ENCODE assay signal across 9 cellular contexts in genomic region chr19:30029721-30030510, GRCh38.
DNase-seq lines count a peak whose midpoint lies in the region; ATAC-seq and TF ChIP-seq lines count a peak whose summit lies in the region.
"Had no signal": no experiment of that assay in that cellular context is flagged by ENCODE, and none has a peak within 500 bp of the region (broad histone marks: within the 10 kb centered on the region; RNA-seq: fewer than 3 reads in every experiment).

No MANE protein-coding gene starts in this region.

- H3K36me3 ChIP-seq in MG63 (peaks cover 87% of the 10 kb centered on the region), hepatocyte (replicated peaks; ENCODE audit: insufficient read depth, low read depth) (no peaks in the 10 kb centered on the region)

- CTCF ChIA-PET in CD4-positive, alpha-beta T cell (lab: Charles Lee): interaction anchor here (1.0 kb wide), 1 partner anchor 9 kb away, joined by 3 read pairs; no protein-coding TSS in a partner anchor

- H3K27ac Mint-ChIP-seq in CD4-positive, alpha-beta T cell: no peak overlapping the region

- no peaks in the 10 kb centered on the region for H3K4me1 ChIP-seq in hepatocyte (ENCODE audit: insufficient read depth)

- DNase-seq in HFF-Myc (ENCODE audit: extremely low read depth, low read depth) (peak; percentile 43), MG63 (peak; percentile 23), hepatocyte (ENCODE audit: low spot score) (no peak), NCI-H187 treated with DMSO at 0.1 percent for 48 hours (lab: John Stamatoyannopoulos, UW) (no peak), NCI-H2107 treated with DMSO at 0.1 percent for 48 hours (lab: John Stamatoyannopoulos, UW; ENCODE audit: unreplicated experiment) (no peak), NCI-H2171 treated with DMSO at 0.1 percent for 48 hours (lab: John Stamatoyannopoulos, UW) (no peak)
- no peak for DNase-seq in CD4-positive, alpha-beta T cell
- DNase-seq: OCI-M1 had no signal

- no peaks in the 10 kb centered on the region for H3K9me2 ChIP-seq in hepatocyte (replicated peaks; ENCODE audit: insufficient read depth)

- H3K4me3 ChIP-seq in HFF-Myc (replicated peaks; ENCODE audit: low read depth, low read length) (no peak overlapping the region), MG63 (no peak overlapping the region), hepatocyte (no peak overlapping the region)

- peaks cover 14% of the 10 kb centered on the region for H3K4me1 Mint-ChIP-seq in CD4-positive, alpha-beta T cell (ENCODE audit: low read depth)

- ATAC-seq in GM18517 (IDR thresholded peaks at IDR 0.05; ENCODE audit: unreplicated experiment): peak; percentile 79
- ATAC-seq in CD4-positive, alpha-beta T cell (ENCODE audit: poor library complexity): no peak

- H3K36me3 Mint-ChIP-seq in CD4-positive, alpha-beta T cell (ENCODE audit: low read depth): peaks cover 82% of the 10 kb centered on the region

- intact Hi-C loops in CD4-positive, alpha-beta T cell (cut with DNase I, micrococcal nuclease): no loop called here

- no peak overlapping the region for H2AFZ ChIP-seq in hepatocyte

- no peaks in the 10 kb centered on the region for H4K20me1 ChIP-seq in hepatocyte (ENCODE audit: insufficient read depth, poor library complexity, severe bottlenecking)

- H3K27me3 Mint-ChIP-seq in CD4-positive, alpha-beta T cell: no peaks in the 10 kb centered on the region

- no peaks in the 10 kb centered on the region for H3K79me2 ChIP-seq in hepatocyte

- POLR2A ChIA-PET in CD4-positive, alpha-beta T cell (lab: Charles Lee): interaction anchor here (0.5 to 0.6 kb wide), 2 partner anchors 36 to 87 kb away, joined by 3 read pairs; no protein-coding TSS in a partner anchor

- 69% methylated on average over 4 of the region's 4 CpGs for WGBS in hepatocyte (ENCODE audit: low lambda C conversion rate, missing lambda C conversion rate)

- H3K4me3 Mint-ChIP-seq in CD4-positive, alpha-beta T cell: no peak overlapping the region

- TF ChIP-seq CTCF in HFF-Myc (IDR thresholded peaks at IDR 0.05; ENCODE audit: low read depth, low read length, missing control alignments) (no peak), hepatocyte (IDR thresholded peaks at IDR 0.05; ENCODE audit: poor library complexity) (no peak)
- no peak for TF ChIP-seq CTCF in CD4-positive, alpha-beta T cell (IDR thresholded peaks at IDR 0.05)

- H3K9me3 Mint-ChIP-seq in CD4-positive, alpha-beta T cell: peaks cover 13% of the 10 kb centered on the region

- H3K27me3 ChIP-seq in MG63: no peaks in the 10 kb centered on the region
- no peaks in the 10 kb centered on the region for H3K27me3 ChIP-seq in hepatocyte
- no peaks in the 10 kb centered on the region for H3K27me3 ChIP-seq in CD4-positive, alpha-beta T cell (ENCODE audit: control insufficient read depth, insufficient read depth, low read length)

- peak overlapping the region; percentile 21 for H3K27ac ChIP-seq in hepatocyte
- H3K27ac ChIP-seq in CD4-positive, alpha-beta T cell (ENCODE audit: low read depth, low read length): no peak overlapping the region

- H3K4me2 ChIP-seq in hepatocyte: no peak overlapping the region

- peaks cover 9% of the 10 kb centered on the region for H3K9me3 ChIP-seq in MG63
- H3K9me3 ChIP-seq in hepatocyte (ENCODE audit: low read depth): no peaks in the 10 kb centered on the region
- peaks cover 11% of the 10 kb centered on the region for H3K9me3 ChIP-seq in CD4-positive, alpha-beta T cell (ENCODE audit: control insufficient read depth, low read length)

Comparison
In these comparisons a context has a peak if more than half of its experiments do, and no peak if none do; other contexts are left out.
1. DNase-seq: peak in HFF-Myc (single experiment) and MG63 (single experiment); none in hepatocyte (single experiment), NCI-H187 treated with DMSO at 0.1 percent for 48 hours (single experiment), NCI-H2107 treated with DMSO at 0.1 percent for 48 hours (single experiment), CD4-positive, alpha-beta T cell (0 of 10) and NCI-H2171 treated with DMSO at 0.1 percent for 48 hours (single experiment).